ENCODE assay signal across 8 cellular contexts in genomic region chr3:40309439-40309924, GRCh38. TPM values are rescaled to one million over a fixed set of nuclear protein-coding genes. Genes with fewer than 3 reads are reported as not detected.
DNase-seq lines count a peak whose midpoint lies in the region; FAIRE-seq and TF ChIP-seq lines count a peak whose summit lies in the region.

Gene EIF1B (plus strand): TSS chr3:40309707. CDS start chr3:40309942, 235 bp downstream.

- H3K4me1 Mint-ChIP-seq in H9 (peaks cover 13 to 17% of the 10 kb centered on the region in 2 experiments), neural progenitor cell (peaks cover 17% of the 10 kb centered on the region)

- H3K4me3 ChIP-seq in MG63 (peak within 1 kb of the TSS; percentile 94), foreskin fibroblast (ENCODE audit: low read depth in 1 of 2, low read length in 2 of 2) (peak within 1 kb of the TSS; percentile 90), neural progenitor cell (peak within 1 kb of the TSS; percentile 95)

- H4K8ac ChIP-seq in H9 (replicated peaks; ENCODE audit: insufficient read length, low read depth, low read length): no peak within 1 kb of the TSS

- H2AFZ ChIP-seq in H9 (ENCODE audit: low read length): peak within 1 kb of the TSS; percentile 15
- peak within 1 kb of the TSS; percentile 91 for H2AFZ ChIP-seq in neural progenitor cell (replicated peaks)

- H3K27me3 ChIP-seq in H9 (ENCODE audit: insufficient read depth, low read length) (no peaks in the 10 kb centered on the region), MG63 (no peaks in the 10 kb centered on the region), neural progenitor cell (no peaks in the 10 kb centered on the region)

- no peak within 1 kb of the TSS for H2BK20ac ChIP-seq in H9 (ENCODE audit: low read depth, low read length, poor library complexity, severe bottlenecking)

- H3K23me2 ChIP-seq in H9 (ENCODE audit: insufficient read length, low read depth, low read length, poor library complexity, severe bottlenecking): peaks cover 8% of the 10 kb centered on the region

- no peak within 1 kb of the TSS for H2BK12ac ChIP-seq in H9 (ENCODE audit: insufficient read length, low read depth, low read length)

- H3F3A ChIP-seq in neural progenitor cell (ENCODE audit: low read depth): peaks cover 21% of the 10 kb centered on the region

- H3K36me3 ChIP-seq in MG63 (peaks cover 22% of the 10 kb centered on the region), neural progenitor cell (peaks cover 18% of the 10 kb centered on the region)

- no peak within 1 kb of the TSS for H2BK5ac ChIP-seq in H9 (ENCODE audit: insufficient read length, low read length)

- H3K4me2 ChIP-seq in H9 (ENCODE audit: insufficient read depth, insufficient read length, low read length) (peak within 1 kb of the TSS; percentile 75), neural progenitor cell (peak within 1 kb of the TSS; percentile 96)

- H4K91ac ChIP-seq in H9 (ENCODE audit: insufficient read length, low read depth, low read length): peak within 1 kb of the TSS; percentile 93

- H4K20me1 ChIP-seq in H9 (ENCODE audit: control insufficient read depth, insufficient read depth, insufficient read length) (no peaks in the 10 kb centered on the region), neural progenitor cell (ENCODE audit: low read depth) (no peaks in the 10 kb centered on the region)

- H3K4me1 ChIP-seq in H9 (ENCODE audit: insufficient read depth, low read length) (peaks cover 4% of the 10 kb centered on the region; the same call in 1 of the 2 replicates), neural progenitor cell (peaks cover 17% of the 10 kb centered on the region)

- H4K5ac ChIP-seq in H9 (ENCODE audit: insufficient read length, low read depth, low read length): peak within 1 kb of the TSS; percentile 24

- H2BK120ac ChIP-seq in H9 (ENCODE audit: low read depth, low read length, poor library complexity, severe bottlenecking): peak within 1 kb of the TSS; percentile 74

- H3K27me3 Mint-ChIP-seq in H9 (ENCODE audit: low read depth): no peaks in the 10 kb centered on the region
- peaks cover 5% of the 10 kb centered on the region for H3K27me3 Mint-ChIP-seq in neural progenitor cell (ENCODE audit: insufficient read depth, low read depth)

- TF ChIP-seq CTCF in H9 (conservative IDR thresholded peaks at IDR 0.05): peak; percentile 95
- TF ChIP-seq CTCF in foreskin fibroblast (IDR thresholded peaks at IDR 0.05; ENCODE audit: low read depth, low read length): peak; percentile 85
- peak; percentile 89 for TF ChIP-seq CTCF in neural progenitor cell (IDR thresholded peaks at IDR 0.05)
- TF ChIP-seq CTCF in subcutaneous adipose tissue (IDR thresholded peaks at IDR 0.05; ENCODE audit: low read depth): no peak

- no peaks in the 10 kb centered on the region for H3K79me1 ChIP-seq in H9 (ENCODE audit: insufficient read depth, low read depth, low read length, poor library complexity, severe bottlenecking)

- no peak within 1 kb of the TSS for H2BK15ac ChIP-seq in H9 (ENCODE audit: low read depth, low read length)

- H3K27ac Mint-ChIP-seq in H9 (peak within 1 kb of the TSS; percentile 99 to 100 (median 99)), neural progenitor cell (peak within 1 kb of the TSS; percentile 99)

- peak; percentile 98 for DNase-seq in H9
- DNase-seq in MG63: peak; percentile 93
- DNase-seq in SIG-M5 (lab: John Stamatoyannopoulos, UW): peak; percentile 76
- peak; percentile 99 for DNase-seq in activated gamma-delta T cell treated with Interleukin-2 at 50 U/mL for 16 hours
- peak; percentile 97 to 99 for DNase-seq in foreskin fibroblast
- peak; percentile 98 for DNase-seq in neural progenitor cell (ENCODE audit: low spot score)

- H3K79me2 ChIP-seq in H9 (ENCODE audit: insufficient read depth, low read length) (peaks cover 3% of the 10 kb centered on the region; the same call in 1 of the 2 replicates), neural progenitor cell (ENCODE audit: low read depth) (peaks cover 28% of the 10 kb centered on the region)

- H3K4me3 Mint-ChIP-seq in H9: peak within 1 kb of the TSS; percentile 99
- H3K4me3 Mint-ChIP-seq in neural progenitor cell: peak within 1 kb of the TSS; percentile 99

- H3K9me3 Mint-ChIP-seq in H9 (no peaks in the 10 kb centered on the region), neural progenitor cell (no peaks in the 10 kb centered on the region)

- peak within 1 kb of the TSS; percentile 74; the same call in 1 of the 2 replicates for H3K4ac ChIP-seq in H9 (ENCODE audit: low read depth, low read length)

- FAIRE-seq in G401.6 (lab: Jason Lieb, UNC): peak; percentile 97

- H3K36me3 Mint-ChIP-seq in H9 (ENCODE audit: insufficient read depth in 1 of 3, low read depth in 3 of 3) (peaks cover 22 to 35% (median 34%) of the 10 kb centered on the region in 3 experiments), neural progenitor cell (peaks cover 19% of the 10 kb centered on the region)

- H2AK5ac ChIP-seq in H9 (ENCODE audit: insufficient read length, low read length): no peak within 1 kb of the TSS

- H3K9me3 ChIP-seq in H9 (ENCODE audit: control insufficient read depth, low read depth, low read length): no peaks in the 10 kb centered on the region
- H3K9me3 ChIP-seq in MG63: no peaks in the 10 kb centered on the region
- H3K9me3 ChIP-seq in neural progenitor cell (ENCODE audit: low read depth): no peaks in the 10 kb centered on the region

- H3K27ac ChIP-seq in H9 (ENCODE audit: insufficient read length, low read depth, low read length): no peak within 1 kb of the TSS
- peak within 1 kb of the TSS; percentile 95 for H3K27ac ChIP-seq in neural progenitor cell

- H3K56ac ChIP-seq in H9 (ENCODE audit: insufficient read length, low read depth, low read length): no peak within 1 kb of the TSS

- peak within 1 kb of the TSS; percentile 92 for H3K9ac ChIP-seq in H9 (ENCODE audit: extremely low read depth, insufficient read length, low read length)
- H3K9ac ChIP-seq in neural progenitor cell: peak within 1 kb of the TSS; percentile 96

- peak within 1 kb of the TSS; percentile 98 for H3K14ac ChIP-seq in H9 (ENCODE audit: insufficient read depth, low read length)

- H3T11ph ChIP-seq in H9 (ENCODE audit: low read length): no peak within 1 kb of the TSS

- no peak within 1 kb of the TSS for H3K23ac ChIP-seq in H9 (ENCODE audit: insufficient read length, low read depth, low read length)

- no CpG with 5 or more reads among the region's 49 CpGs for WGBS in H9 (ENCODE audit: extremely low coverage, insufficient read length, low lambda C conversion rate)

- H3K18ac ChIP-seq in H9 (ENCODE audit: insufficient read length, low read depth, low read length): peak within 1 kb of the TSS; percentile 96

RNA-seq across cellular contexts. Expression of gene EIF1B, which starts in this region (rescaled TPM):
- total RNA-seq in H9 (2021) (133 TPM in 2 replicates), neural progenitor cell (ENCODE audit: low replicate concordance) (22.4 and 45.3 TPM in 2 replicates), subcutaneous adipose tissue (10 to 100 TPM; 37.5 to 62.6 (median 41.7) TPM)
- 11.8 and 16.2 TPM in 2 replicates for total RNA-seq in MG63 (2014; rRNA removed; shearing (Covaris generic); ENCODE audit: low replicate concordance)
